ENCODE assay signal across 8 cellular contexts in the genomic region with DNA sequence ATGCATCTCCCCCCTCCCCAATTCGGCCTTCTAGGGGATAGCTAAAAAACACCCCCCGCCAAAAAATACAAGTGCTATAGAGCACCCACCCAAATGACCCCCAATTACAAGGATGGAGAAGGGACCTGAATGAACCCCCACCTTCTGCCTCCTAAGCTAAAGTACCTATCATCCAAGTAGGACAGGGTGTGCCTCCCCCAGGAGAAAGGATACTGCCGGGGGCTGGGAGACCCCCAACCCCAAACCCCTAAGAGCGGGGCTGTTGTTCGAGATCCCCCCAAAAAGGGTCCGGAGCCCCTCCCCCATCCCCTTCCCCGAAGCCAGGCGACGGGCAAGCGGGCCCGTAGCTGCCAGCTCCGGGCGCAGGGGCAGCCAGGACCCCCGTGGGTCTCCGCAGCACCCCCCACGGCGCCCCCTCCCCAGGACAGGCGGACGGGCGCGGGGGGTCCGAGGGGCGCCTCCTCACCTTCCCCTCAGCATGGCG. TPM values are rescaled to one million over a fixed set of nuclear protein-coding genes. Genes with fewer than 3 reads are reported as not detected.
DNase-seq lines count a peak whose midpoint lies in the region; ATAC-seq, FAIRE-seq and TF ChIP-seq lines count a peak whose summit lies in the region.

No MANE protein-coding gene starts in this region.

- peaks cover 43% of the 10 kb centered on the region for H3K79me2 ChIP-seq in HepG2 (ENCODE audit: insufficient read depth, low read length)

- TF ChIP-seq POLR2A in HepG2 (IDR thresholded peaks at IDR 0.05; ENCODE audit: insufficient read depth in 1 of 2, low read depth in 2 of 2, low read length in 2 of 2) = no peak

- H2AFZ ChIP-seq in HepG2 (ENCODE audit: low read length) = no peak overlapping the region

- H3K36me3 ChIP-seq in adipocyte (ENCODE audit: control insufficient read depth, insufficient read depth, low read length, severe bottlenecking) (no peaks in the 10 kb centered on the region), HepG2 (replicated peaks in 1 of 2; ENCODE audit: control insufficient read depth in 1 of 2, insufficient read depth in 2 of 2, low read length in 2 of 2) (peaks cover 0 to 1% of the 10 kb centered on the region in 2 experiments; a peak in 1 of 5 replicates), thymus (ENCODE audit: control insufficient read depth, insufficient read depth) (peaks cover 7% of the 10 kb centered on the region)

- ATAC-seq in HepG2 (no peak), GM18868 (IDR thresholded peaks at IDR 0.05; ENCODE audit: unreplicated experiment) (no peak), GM21528 (IDR thresholded peaks at IDR 0.05; ENCODE audit: low FRiP score, unreplicated experiment) (no peak)

- CTCF ChIA-PET in HepG2 (lab: Yijun Ruan, JAX; ENCODE audit: low intra/inter-chr PET ratio, low total read pairs) = no interaction called here

- DNase-seq in activated CD8-positive, alpha-beta memory T cell treated with anti-CD3 and anti-CD28 coated beads for 48 hours (ENCODE audit: low read depth in 2 of 3, low spot score in 2 of 3) = peak in 2 of 3 experiments; percentile 27 to 36
- no peak for DNase-seq in activated CD8-positive, alpha-beta memory T cell treated with anti-CD3 and anti-CD28 coated beads for 24 hours
- no peak for DNase-seq in adipocyte (ENCODE audit: low read depth)
- DNase-seq in HepG2 (ENCODE audit: low spot score) = no peak
- no peak for DNase-seq in NK-92 treated with Interleukin-12 subunit alpha and Interleukin-12 subunit beta, amount 100 ng/mL, for 24 hours (lab: John Stamatoyannopoulos, UW)

- H3K4me1 ChIP-seq in adipocyte (ENCODE audit: control insufficient read depth, insufficient read depth, low read length) (peaks cover 42% of the 10 kb centered on the region), HepG2 (ENCODE audit: insufficient read depth, low read length) (peaks cover 53% of the 10 kb centered on the region), thymus (ENCODE audit: control insufficient read depth, insufficient read depth, low read length) (peaks cover 20% of the 10 kb centered on the region)

- no peak for TF ChIP-seq RAD21 in HepG2 (CRISPR knock-in tag; IDR thresholded peaks at IDR 0.05)

- no peak for FAIRE-seq in HepG2 (lab: Jason Lieb, UNC)

- POLR2A ChIA-PET in HepG2 (lab: Yijun Ruan, JAX) = interaction anchor here (2.7 to 11.5 kb wide), 5 partner anchors 9 to 145 kb away, joined by 22 to 456 read pairs (median 46); partner anchors contain the start of genes CCDC9 and SAE1

- in situ Hi-C loops in HepG2 (cut with HindIII; ENCODE audit: extremely low pct_ligation_motif_present, low pct_unique_long_range_greater_than_20kb) = no loop called here

- intact Hi-C loops in HepG2 (cut with micrococcal nuclease; ENCODE audit: unreplicated experiment) = no loop called here

- H3K4me2 ChIP-seq in HepG2 (ENCODE audit: low read depth, low read length) = peak overlapping the region; percentile 97

- H3K9me3 ChIP-seq in adipocyte (ENCODE audit: control insufficient read depth, low read length) (no peaks in the 10 kb centered on the region), HepG2 (ENCODE audit: low read length) (no peaks in the 10 kb centered on the region), thymus (ENCODE audit: control insufficient read depth) (no peaks in the 10 kb centered on the region)

- peak overlapping the region; percentile 100 for H3K27ac ChIP-seq in HepG2 (ENCODE audit: extremely low read length, insufficient read depth, low read length)
- peak overlapping the region; percentile 100 for H3K27ac ChIP-seq in thymus (ENCODE audit: low read depth)

- no peaks in the 10 kb centered on the region for H3K27me3 ChIP-seq in adipocyte (replicated peaks; ENCODE audit: control insufficient read depth, insufficient read depth, low read length)
- no peaks in the 10 kb centered on the region; a peak in 1 of 5 replicates for H3K27me3 ChIP-seq in HepG2 (ENCODE audit: control insufficient read depth in 1 of 2, insufficient read depth in 2 of 2, low read length in 2 of 2)
- no peaks in the 10 kb centered on the region for H3K27me3 ChIP-seq in thymus (ENCODE audit: control insufficient read depth, insufficient read depth)

- WGBS in HepG2 (ENCODE audit: low lambda C conversion rate) = 0% methylated on average over 2 of the region's 24 CpGs
- under 1% methylated on average over 24 of the region's 24 CpGs for WGBS in thymus

- H3K9ac ChIP-seq in adipocyte (ENCODE audit: low read length) (peak overlapping the region; percentile 100), HepG2 (ENCODE audit: insufficient read depth, low read depth, low read length) (peak overlapping the region; percentile 100)

- peak overlapping the region; percentile 95 for H3K4me3 ChIP-seq in adipocyte (ENCODE audit: low read length)
- H3K4me3 ChIP-seq in HepG2 (replicated peaks in 1 of 3; ENCODE audit: insufficient read depth in 1 of 3, low read depth in 2 of 3, low read length in 3 of 3) = peak overlapping the region; percentile 85 to 94 (median 88)
- H3K4me3 ChIP-seq in thymus (ENCODE audit: low read length) = peak overlapping the region; percentile 99

- H4K20me1 ChIP-seq in HepG2 (ENCODE audit: insufficient read depth, low read length) = no peaks in the 10 kb centered on the region; the same call in 1 of the 2 replicates

- no peak for TF ChIP-seq CTCF in HepG2 (CRISPR knock-in tag; IDR thresholded peaks at IDR 0.05)

- TSS peak; percentile 37 for BruUV-seq in HepG2 (replicated peaks; lab: Mats Ljungman, UMichigan)

- TF ChIP-seq EP300 in HepG2 (IDR thresholded peaks at IDR 0.05; ENCODE audit: low read depth in 2 of 2, low read length in 2 of 2) (no peak), HepG2 (CRISPR knock-in tag; IDR thresholded peaks at IDR 0.05; ENCODE audit: borderline replicate concordance) (no peak)

TF ChIP-seq in HepG2, 621 proteins besides CTCF, POLR2A, EP300 and RAD21 (continues in another document):
- TF ChIP-seq ARID3A (IDR thresholded peaks at IDR 0.05; ENCODE audit: low read depth, low read length) = no peak

RNA-seq across cellular contexts. Expression of gene ZC3H4, which starts 1.9 kb away (rescaled TPM):
- 10.7 and 11.2 TPM in 2 replicates for total RNA-seq in HepG2 (2016; rRNA removed; fragmentation: Illumina TruSeq; extraction: Trizol)
- 1.5 and 1.6 TPM in 2 replicates for total RNA-seq in HepG2 (2016; cell fraction: cytosol; rRNA removed; fragmentation: Illumina TruSeq; extraction: Trizol; ENCODE audit: low read depth)
- total RNA-seq in HepG2 (2016; cell fraction: insoluble cytoplasmic fraction; rRNA removed; fragmentation: Illumina TruSeq; extraction: Trizol) = 9.3 and 12.3 TPM in 2 replicates
- total RNA-seq in HepG2 (2016; cell fraction: membrane; rRNA removed; fragmentation: Illumina TruSeq; extraction: Trizol) = 5.3 and 5.7 TPM in 2 replicates
- 13.6 and 15.3 TPM in 2 replicates for total RNA-seq in HepG2 (2016; cell fraction: nucleus; rRNA removed; fragmentation: Illumina TruSeq; extraction: Trizol)
- 1.8 and 2.7 TPM in 2 replicates for polyA plus RNA-seq in HepG2 (2011; rRNA removed)
- polyA plus RNA-seq in HepG2 (2011; cell fraction: cytosol; rRNA removed) = 1.0 and 1.3 TPM in 2 replicates
- polyA plus RNA-seq in HepG2 (2011; cell fraction: nucleus; rRNA removed) = 6.8 and 8.8 TPM in 2 replicates
- 9.4 and 14.6 TPM in 2 replicates for polyA plus RNA-seq in HepG2 (2012)
- polyA plus RNA-seq in HepG2 (2016; cell fraction: cytosol; fragmentation: Illumina TruSeq; extraction: Trizol; ENCODE audit: low read depth) = 0.51 and 0.61 TPM in 2 replicates
- 9.8 and 11.1 TPM in 2 replicates for polyA plus RNA-seq in HepG2 (2016; cell fraction: insoluble cytoplasmic fraction; fragmentation: Illumina TruSeq; extraction: Trizol; ENCODE audit: low read depth)
- 1.3 and 1.9 TPM in 2 replicates for polyA plus RNA-seq in HepG2 (2016; cell fraction: membrane; fragmentation: Illumina TruSeq; extraction: Trizol; ENCODE audit: low read depth)
- polyA plus RNA-seq in HepG2 (2016; cell fraction: nucleus; fragmentation: Illumina TruSeq; extraction: Trizol; ENCODE audit: insufficient read depth, low read depth) = 27.0 and 29.7 TPM in 2 replicates
- 7.1 and 12.2 TPM in 2 replicates for polyA minus RNA-seq in HepG2 (2011; rRNA and poly(A)+ RNA removed; ENCODE audit: low replicate concordance)
- polyA minus RNA-seq in HepG2 (2011; cell fraction: cytosol; rRNA and poly(A)+ RNA removed) = 4.8 and 6.7 TPM in 2 replicates
- polyA minus RNA-seq in HepG2 (2011; cell fraction: nucleus; rRNA and poly(A)+ RNA removed) = 7.2 and 8.1 TPM in 2 replicates
- polyA plus RNA-seq in thymus = 14.3 TPM

RNA-seq across cellular contexts. Expression of gene SAE1, which starts 18.9 kb away (rescaled TPM):
- 197 and 250 TPM in 2 replicates for total RNA-seq in HepG2 (2016; rRNA removed; fragmentation: Illumina TruSeq; extraction: Trizol)
- total RNA-seq in HepG2 (2016; cell fraction: cytosol; rRNA removed; fragmentation: Illumina TruSeq; extraction: Trizol; ENCODE audit: low read depth) = 27.4 and 28.3 TPM in 2 replicates
- 203 and 249 TPM in 2 replicates for total RNA-seq in HepG2 (2016; cell fraction: insoluble cytoplasmic fraction; rRNA removed; fragmentation: Illumina TruSeq; extraction: Trizol)
- 68.8 and 71.8 TPM in 2 replicates for total RNA-seq in HepG2 (2016; cell fraction: membrane; rRNA removed; fragmentation: Illumina TruSeq; extraction: Trizol)
- 79.5 and 90.1 TPM in 2 replicates for total RNA-seq in HepG2 (2016; cell fraction: nucleus; rRNA removed; fragmentation: Illumina TruSeq; extraction: Trizol)
- polyA plus RNA-seq in HepG2 (2011; rRNA removed) (73.2 and 87.6 TPM in 2 replicates), thymus (40.5 TPM)
- polyA plus RNA-seq in HepG2 (2011; cell fraction: cytosol; rRNA removed) = 88.2 and 89.6 TPM in 2 replicates
- 26.8 and 31.7 TPM in 2 replicates for polyA plus RNA-seq in HepG2 (2011; cell fraction: nucleus; rRNA removed)
- 92.3 and 105 TPM in 2 replicates for polyA plus RNA-seq in HepG2 (2012)
- polyA plus RNA-seq in HepG2 (2016; cell fraction: cytosol; fragmentation: Illumina TruSeq; extraction: Trizol; ENCODE audit: low read depth) = 24.4 and 24.9 TPM in 2 replicates
- 266 and 269 TPM in 2 replicates for polyA plus RNA-seq in HepG2 (2016; cell fraction: insoluble cytoplasmic fraction; fragmentation: Illumina TruSeq; extraction: Trizol; ENCODE audit: low read depth)
- polyA plus RNA-seq in HepG2 (2016; cell fraction: membrane; fragmentation: Illumina TruSeq; extraction: Trizol; ENCODE audit: low read depth) = 52.5 and 52.7 TPM in 2 replicates
- polyA plus RNA-seq in HepG2 (2016; cell fraction: nucleus; fragmentation: Illumina TruSeq; extraction: Trizol; ENCODE audit: insufficient read depth, low read depth) = 107 and 114 TPM in 2 replicates
- 68.8 and 79.3 TPM in 2 replicates for polyA minus RNA-seq in HepG2 (2011; rRNA and poly(A)+ RNA removed; ENCODE audit: low replicate concordance)
- 36.7 and 40.2 TPM in 2 replicates for polyA minus RNA-seq in HepG2 (2011; cell fraction: cytosol; rRNA and poly(A)+ RNA removed)
- polyA minus RNA-seq in HepG2 (2011; cell fraction: nucleus; rRNA and poly(A)+ RNA removed) = 15.1 and 20.1 TPM in 2 replicates

Comparison
In these comparisons a context has a peak if more than half of its experiments do, and no peak if none do; other contexts are left out.
1. DNase-seq: peak in activated CD8-positive, alpha-beta memory T cell treated with anti-CD3 and anti-CD28 coated beads for 48 hours (2 of 3); none in activated CD8-positive, alpha-beta memory T cell treated with anti-CD3 and anti-CD28 coated beads for 24 hours (single experiment), adipocyte (single experiment), HepG2 (single experiment) and NK-92 treated with Interleukin-12 subunit alpha and Interleukin-12 subunit beta, amount 100 ng/mL, for 24 hours (single experiment).
2. Peak in every context shown above with its lines, with median percentiles within 50 percentile points of each other: H3K4me3 ChIP-seq.